In genomic region chr2:205032093-205032551, GRCh38 we compare ENCODE assay signal across 23 cellular contexts.
"Had no signal": no experiment of that assay in that cellular context is flagged by ENCODE, and none has a peak within 500 bp of the region (broad histone marks: within the 10 kb centered on the region; RNA-seq: fewer than 3 reads in every experiment).

No MANE protein-coding gene starts in this region.

- DNase-seq: cortex of kidney; effector memory CD8-positive, alpha-beta T cell; gastrocnemius medialis; heart right ventricle; hypothalamus; kidney glomerular epithelial cell; left lung; lower lobe of right lung; mesenchymal stem cell; naive thymus-derived CD4-positive, alpha-beta T cell; nephron progenitor cell; psoas muscle; retina; sigmoid colon; stimulated activated CD4-positive, alpha-beta T cell treated with anti-CD3 and anti-CD28 coated beads, Interleukin-2, amount 100 ng/mL, for 24 hours; stimulated activated CD4-positive, alpha-beta T cell treated with anti-CD3 and anti-CD28 coated beads, Interleukin-4, amount 100 ng/mL, for 4 hours; stimulated activated naive B cell treated with anti-CD40 and anti-IgM and Interleukin-4, amounts not matched to agents 10 μg/mL and 1 μg/mL and 100 μg/mL, for 72 hours; stimulated activated naive CD8-positive, alpha-beta T cell treated with anti-CD3 and anti-CD28 coated beads, Interleukin-15, amount 100 ng/mL, for 72 hours; transverse colon had no signal

- H3K36me3 ChIP-seq: esophagus muscularis mucosa, gastrocnemius medialis, heart right ventricle, left lung, lower lobe of right lung, sigmoid colon, thoracic aorta, transverse colon had no signal

- H3K4me1 ChIP-seq: gastrocnemius medialis, left lung, lower lobe of right lung, psoas muscle, transverse colon had no signal

- H3K27me3 ChIP-seq: esophagus muscularis mucosa, gastrocnemius medialis, heart right ventricle, left lung, sigmoid colon, transverse colon had no signal

- H3K4me3 ChIP-seq: esophagus muscularis mucosa, gastrocnemius medialis, heart right ventricle, left lung, lower lobe of right lung, psoas muscle, sigmoid colon, skin epidermis, thoracic aorta, transverse colon had no signal

- H3K27ac ChIP-seq: epithelial cell of prostate, esophagus muscularis mucosa, gastrocnemius medialis, heart right ventricle, left lung, lower lobe of right lung, psoas muscle, sigmoid colon, skin epidermis, thoracic aorta, transverse colon had no signal

- ATAC-seq: effector memory CD8-positive, alpha-beta T cell; gastrocnemius medialis; heart right ventricle; left lung; lower lobe of right lung; naive thymus-derived CD4-positive, alpha-beta T cell; psoas muscle; stimulated activated naive B cell treated with anti-CD40 and anti-IgM and Interleukin-4, amounts not matched to agents 10 μg/mL and 1 μg/mL and 100 μg/mL, for 72 hours; stimulated activated naive CD8-positive, alpha-beta T cell treated with anti-CD3 and anti-CD28 coated beads, Interleukin-15, amount 100 ng/mL, for 72 hours had no signal

- H3K9me3 ChIP-seq: esophagus muscularis mucosa, gastrocnemius medialis, left lung, lower lobe of right lung, psoas muscle, sigmoid colon, thoracic aorta, transverse colon had no signal
